Comparison of ENCODE assay signal across 1 cellular context in genomic region chr15:83323296-83323711, GRCh38.
TF ChIP-seq lines count a peak whose summit lies in the region.

No MANE protein-coding gene starts in this region.

TF ChIP-seq in GM12878, 131 proteins besides CTCF, POLR2A, EP300 and RAD21:
- TF ChIP-seq E2F8 (IDR thresholded peaks at IDR 0.05; ENCODE audit: low read depth, partially characterized antibody) (no peak), NKRF (conservative IDR thresholded peaks at IDR 0.05) (no peak), FOXM1 (IDR thresholded peaks at IDR 0.05; ENCODE audit: low read depth, low read length) (no peak), NFIC (IDR thresholded peaks at IDR 0.05; ENCODE audit: low read depth, low read length) (no peak), STAT3 (IDR thresholded peaks at IDR 0.05; ENCODE audit: low read depth, low read length) (no peak), ZNF207 (IDR thresholded peaks at IDR 0.05; ENCODE audit: borderline replicate concordance) (no peak), MEF2A (IDR thresholded peaks at IDR 0.05; ENCODE audit: insufficient read depth, low read depth, low read length) (no peak), PML (IDR thresholded peaks at IDR 0.05; ENCODE audit: low read length) (no peak), SPI1 (IDR thresholded peaks at IDR 0.05; ENCODE audit: borderline replicate concordance, insufficient read depth, low read depth, low read length) (no peak), BRCA1 (IDR thresholded peaks at IDR 0.05; ENCODE audit: low read depth, low read length) (no peak), RUNX3 (IDR thresholded peaks at IDR 0.05; ENCODE audit: low read length) (no peak), WRNIP1 (IDR thresholded peaks at IDR 0.05; ENCODE audit: borderline replicate concordance, low read depth, low read length) (no peak), CUX1 (IDR thresholded peaks at IDR 0.05; ENCODE audit: insufficient replicate concordance, low read depth, low read length) (no peak), BCL3 (IDR thresholded peaks at IDR 0.05; ENCODE audit: borderline replicate concordance, insufficient read depth, low read depth, low read length, poor library complexity, severe bottlenecking) (no peak)
